ENCODE assay signal across 12 cellular contexts in the genomic region with DNA sequence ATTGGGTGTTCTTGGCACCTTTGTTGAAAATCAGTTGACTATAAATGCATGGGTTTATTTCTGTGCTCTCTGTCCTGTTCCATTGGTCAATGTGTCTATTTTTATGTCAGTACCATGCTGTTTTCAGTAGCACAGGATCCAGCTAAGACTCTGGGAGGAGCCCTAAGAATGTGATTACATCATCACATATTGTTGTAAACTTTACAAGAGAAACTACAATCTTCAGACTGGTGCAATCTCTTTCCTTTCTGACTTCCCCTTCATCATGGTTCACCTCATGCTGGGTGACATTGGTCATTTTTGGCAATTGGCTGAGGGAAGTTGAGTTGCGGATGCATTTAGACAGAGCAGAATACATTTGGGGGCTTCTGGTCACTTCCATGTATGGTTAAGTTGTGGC.
DNase-seq lines count a peak whose midpoint lies in the region; ATAC-seq and TF ChIP-seq lines count a peak whose summit lies in the region.
"Had no signal": no experiment of that assay in that cellular context is flagged by ENCODE, and none has a peak within 500 bp of the region (broad histone marks: within the 10 kb centered on the region; RNA-seq: fewer than 3 reads in every experiment).

No MANE protein-coding gene starts in this region.

- H3K27me3 Mint-ChIP-seq in natural killer cell (ENCODE audit: low read depth in 2 of 2): peaks cover 0 to 4% of the 10 kb centered on the region in 2 donors
- no peaks in the 10 kb centered on the region for H3K27me3 Mint-ChIP-seq in natural killer cell treated with Interleukin-12 subunit alpha and Interleukin-12 subunit beta and Interleukin-15 and Interleukin-18, amount 100 ng/mL, for 72 hours
- H3K27me3 Mint-ChIP-seq in type B pancreatic cell: peaks cover 10% of the 10 kb centered on the region

- intact Hi-C loops in natural killer cell (cut with micrococcal nuclease): no loop called here

- ATAC-seq in natural killer cell: peak in 2 of 3 donors; percentile 12 to 48
- no peak for ATAC-seq in natural killer cell treated with Interleukin-12 subunit alpha and Interleukin-12 subunit beta and Interleukin-15 and Interleukin-18, amount 100 ng/mL, for 72 hours
- peak; percentile 45 for ATAC-seq in esophagus mucosa
- no peak for ATAC-seq in HG03159 (IDR thresholded peaks at IDR 0.05; ENCODE audit: unreplicated experiment)

- H3K4me3 Mint-ChIP-seq in natural killer cell (no peak overlapping the region), type B pancreatic cell (peak overlapping the region; percentile 24)
- no peak overlapping the region for H3K4me3 Mint-ChIP-seq in natural killer cell treated with Interleukin-12 subunit alpha and Interleukin-12 subunit beta and Interleukin-15 and Interleukin-18, amount 100 ng/mL, for 72 hours

- H3K36me3 Mint-ChIP-seq in natural killer cell (no peaks in the 10 kb centered on the region), type B pancreatic cell (no peaks in the 10 kb centered on the region)
- H3K36me3 Mint-ChIP-seq in natural killer cell treated with Interleukin-12 subunit alpha and Interleukin-12 subunit beta and Interleukin-15 and Interleukin-18, amount 100 ng/mL, for 72 hours: no peaks in the 10 kb centered on the region

- TF ChIP-seq CTCF in natural killer cell (IDR thresholded peaks at IDR 0.05) (no peak), type B pancreatic cell (conservative IDR thresholded peaks at IDR 0.05) (no peak)

- DNase-seq in natural killer cell (no peak), RPMI7951 (ENCODE audit: low read depth) (peak; percentile 15), type B pancreatic cell (ENCODE audit: extremely low spot score, unreplicated experiment) (no peak), NCI-H128 (lab: John Stamatoyannopoulos, UW; ENCODE audit: unreplicated experiment) (no peak), HT-29 (ENCODE audit: low spot score) (no peak)
- no peak for DNase-seq in natural killer cell treated with Interleukin-12 subunit alpha and Interleukin-12 subunit beta and Interleukin-15 and Interleukin-18, amount 100 ng/mL, for 72 hours (ENCODE audit: low spot score)
- DNase-seq: activated CD8-positive, alpha-beta memory T cell treated with anti-CD3 and anti-CD28 coated beads for 24 hours; activated gamma-delta T cell treated with Interleukin-2 at 50 U/mL for 16 hours; DMS53; ovary had no signal

- H3K27ac Mint-ChIP-seq in natural killer cell (no peak overlapping the region), type B pancreatic cell (no peak overlapping the region)
- H3K27ac Mint-ChIP-seq in natural killer cell treated with Interleukin-12 subunit alpha and Interleukin-12 subunit beta and Interleukin-15 and Interleukin-18, amount 100 ng/mL, for 72 hours: no peak overlapping the region

- no peaks in the 10 kb centered on the region for H3K9me3 Mint-ChIP-seq in natural killer cell
- no peaks in the 10 kb centered on the region for H3K9me3 Mint-ChIP-seq in natural killer cell treated with Interleukin-12 subunit alpha and Interleukin-12 subunit beta and Interleukin-15 and Interleukin-18, amount 100 ng/mL, for 72 hours
- no peaks in the 10 kb centered on the region for H3K9me3 Mint-ChIP-seq in type B pancreatic cell

- no peaks in the 10 kb centered on the region for H3K4me1 Mint-ChIP-seq in natural killer cell
- peaks cover 0 to 6% of the 10 kb centered on the region in 2 donors for H3K4me1 Mint-ChIP-seq in natural killer cell treated with Interleukin-12 subunit alpha and Interleukin-12 subunit beta and Interleukin-15 and Interleukin-18, amount 100 ng/mL, for 72 hours (ENCODE audit: low read depth in 2 of 2)
- H3K4me1 Mint-ChIP-seq in type B pancreatic cell (ENCODE audit: unreplicated experiment): peaks cover 7% of the 10 kb centered on the region

Comparison
In these comparisons a context has a peak if more than half of its experiments do, and no peak if none do; other contexts are left out.
1. ATAC-seq: peak in natural killer cell (2 of 3) and esophagus mucosa (single experiment); none in natural killer cell treated with Interleukin-12 subunit alpha and Interleukin-12 subunit beta and Interleukin-15 and Interleukin-18, amount 100 ng/mL, for 72 hours (0 of 2) and HG03159 (single experiment).